8 cellular contexts compared by ENCODE assay signal in the genomic region with DNA sequence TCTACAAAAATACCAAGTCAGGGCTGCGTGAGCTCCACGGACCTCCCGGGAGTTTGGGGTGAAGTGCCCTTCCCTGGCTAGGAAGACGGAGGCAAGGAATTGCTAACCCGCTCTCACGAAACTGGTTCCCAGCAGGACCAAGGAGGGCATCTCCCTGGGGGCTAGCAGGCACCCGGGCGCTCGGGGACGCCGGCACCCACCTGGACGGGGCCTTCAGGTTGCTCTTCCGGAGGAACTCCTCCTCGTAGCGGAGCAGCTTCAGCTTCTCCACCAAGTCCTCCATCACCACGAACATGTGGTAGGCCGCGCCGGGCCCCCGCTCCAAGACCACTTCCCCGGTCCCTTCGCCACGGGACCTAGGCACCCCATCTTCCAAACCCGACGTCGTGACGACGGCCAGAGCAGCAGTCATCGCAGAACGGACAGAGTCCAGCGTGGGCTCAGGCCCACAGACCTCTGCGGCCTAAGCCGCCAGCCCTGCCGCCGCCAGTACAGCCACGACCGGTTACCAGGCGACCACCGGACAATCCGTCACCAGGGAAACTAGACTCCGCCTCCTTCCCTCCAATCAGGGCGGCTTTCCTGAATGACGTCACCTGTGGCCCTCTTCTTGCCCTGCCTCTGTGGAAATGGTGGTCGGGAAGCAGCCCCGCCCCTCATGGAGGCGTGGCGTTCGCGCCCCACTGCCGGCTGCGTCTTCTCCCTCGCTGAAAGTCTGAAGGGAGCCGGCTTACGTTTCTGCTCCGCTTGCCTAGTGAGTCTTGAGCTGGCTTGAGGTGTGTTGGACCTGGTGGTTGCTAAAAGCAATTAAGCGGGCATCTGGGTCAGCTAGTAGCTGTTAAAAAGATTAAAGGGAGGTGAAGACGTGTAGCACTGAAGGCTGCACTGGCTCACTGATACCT. TPM values are rescaled to one million over a fixed set of nuclear protein-coding genes. Genes with fewer than 3 reads are reported as not detected.
DNase-seq lines count a peak whose midpoint lies in the region; ATAC-seq, FAIRE-seq and TF ChIP-seq lines count a peak whose summit lies in the region.

A gene with protein sequence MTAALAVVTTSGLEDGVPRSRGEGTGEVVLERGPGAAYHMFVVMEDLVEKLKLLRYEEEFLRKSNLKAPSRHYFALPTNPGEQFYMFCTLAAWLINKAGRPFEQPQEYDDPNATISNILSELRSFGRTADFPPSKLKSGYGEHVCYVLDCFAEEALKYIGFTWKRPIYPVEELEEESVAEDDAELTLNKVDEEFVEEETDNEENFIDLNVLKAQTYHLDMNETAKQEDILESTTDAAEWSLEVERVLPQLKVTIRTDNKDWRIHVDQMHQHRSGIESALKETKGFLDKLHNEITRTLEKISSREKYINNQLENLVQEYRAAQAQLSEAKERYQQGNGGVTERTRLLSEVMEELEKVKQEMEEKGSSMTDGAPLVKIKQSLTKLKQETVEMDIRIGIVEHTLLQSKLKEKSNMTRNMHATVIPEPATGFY (minus strand): TSS at position 514 of the 902 bp plus-strand sequence. CDS start 102 bp downstream, at position 412.

- H3K36me3 ChIP-seq in upper lobe of right lung, result no peaks in the 10 kb centered on the region

- H3K4me3 Mint-ChIP-seq in T-helper 1 cell treated with Interleukin-12 subunit alpha and Interleukin-12 subunit beta and Interleukin-4 antibody, amounts not matched to agents 30 μg/mL and 1 μg/mL, for 36 hours, result peak within 1 kb of the TSS; percentile 96

- no peaks in the 10 kb centered on the region for H3K9me3 Mint-ChIP-seq in T-helper 1 cell treated with Interleukin-12 subunit alpha and Interleukin-12 subunit beta and Interleukin-4 antibody, amounts not matched to agents 30 μg/mL and 1 μg/mL, for 36 hours

- peak; percentile 83 for DNase-seq in GM12892 (ENCODE audit: insufficient read length)
- DNase-seq in NCI-H146 treated with DMSO at 0.1 percent for 48 hours (lab: John Stamatoyannopoulos, UW; ENCODE audit: unreplicated experiment), result peak; percentile 100
- peak; percentile 96 for DNase-seq in amniotic stem cell (lab: John Stamatoyannopoulos, UW)
- peak; percentile 97 for DNase-seq in left cardiac atrium
- DNase-seq in posterior vena cava (ENCODE audit: low spot score), result peak; percentile 98
- peak; percentile 97 for DNase-seq in upper lobe of right lung

- peak; percentile 89 for TF ChIP-seq POLR2A in GM12892 (IDR thresholded peaks at IDR 0.05; ENCODE audit: low read depth, low read length)

- H3K27ac Mint-ChIP-seq in T-helper 1 cell treated with Interleukin-12 subunit alpha and Interleukin-12 subunit beta and Interleukin-4 antibody, amounts not matched to agents 30 μg/mL and 1 μg/mL, for 36 hours, result peak within 1 kb of the TSS; percentile 99

- no peaks in the 10 kb centered on the region for H3K27me3 Mint-ChIP-seq in T-helper 1 cell treated with Interleukin-12 subunit alpha and Interleukin-12 subunit beta and Interleukin-4 antibody, amounts not matched to agents 30 μg/mL and 1 μg/mL, for 36 hours (ENCODE audit: low read depth)

- no peak for TF ChIP-seq CTCF in upper lobe of right lung (IDR thresholded peaks at IDR 0.05)

- intact Hi-C loops in left cardiac atrium (cut with DNase I) (loop anchor here in 1 of 2 donors (10.0 kb wide), 2 partner anchors 127 to 277 kb away; a partner anchor contains a TSS), posterior vena cava (cut with DNase I) (no loop called here), upper lobe of right lung (cut with DNase I) (no loop called here)

- H3K36me3 Mint-ChIP-seq in T-helper 1 cell treated with Interleukin-12 subunit alpha and Interleukin-12 subunit beta and Interleukin-4 antibody, amounts not matched to agents 30 μg/mL and 1 μg/mL, for 36 hours (ENCODE audit: low read depth), result peaks cover 6% of the 10 kb centered on the region

- H3K27me3 ChIP-seq in upper lobe of right lung, result no peaks in the 10 kb centered on the region

- peak within 1 kb of the TSS; percentile 81 for H3K4me3 ChIP-seq in upper lobe of right lung

- H3K4me1 ChIP-seq in upper lobe of right lung, result peaks cover 16% of the 10 kb centered on the region

- peaks cover 39% of the 10 kb centered on the region for H3K4me1 Mint-ChIP-seq in T-helper 1 cell treated with Interleukin-12 subunit alpha and Interleukin-12 subunit beta and Interleukin-4 antibody, amounts not matched to agents 30 μg/mL and 1 μg/mL, for 36 hours (ENCODE audit: low read depth)

- peak; percentile 99 for FAIRE-seq in GM12892 (lab: Jason Lieb, UNC)

- no peaks in the 10 kb centered on the region for H3K9me3 ChIP-seq in upper lobe of right lung

- ATAC-seq in HG02870 (IDR thresholded peaks at IDR 0.05; ENCODE audit: unreplicated experiment) (peak; percentile 89), left cardiac atrium (peak; percentile 99 to 100), upper lobe of right lung (peak; percentile 99)

- H3K27ac ChIP-seq in upper lobe of right lung, result peak within 1 kb of the TSS; percentile 94

RNA-seq across cellular contexts. Expression of the gene that starts here (rescaled TPM):
- polyA plus RNA-seq in GM12892 (2012; ENCODE audit: missing spikeins), result 15.7 TPM
- total RNA-seq in left cardiac atrium (10 to 100 TPM; 20.9 to 30.3 TPM), posterior vena cava (10 to 100 TPM; 33.6 to 53.7 TPM), upper lobe of right lung (135 TPM)

Comparison
In these comparisons a context has a peak if more than half of its experiments do, and no peak if none do; other contexts are left out.
1. Peak in every context shown above with its lines: DNase-seq, ATAC-seq, H3K4me3 ChIP-seq and H3K27ac ChIP-seq.